Comparison of ENCODE assay signal across 20 cellular contexts in genomic region chr2:24725956-24726355, GRCh38.
"Had no signal": no experiment of that assay in that cellular context is flagged by ENCODE, and none has a peak within 500 bp of the region (broad histone marks: within the 10 kb centered on the region; RNA-seq: fewer than 3 reads in every experiment).

No MANE protein-coding gene starts in this region.

- H3K36me3 ChIP-seq: ovary had no signal

- H3K9me3 ChIP-seq: esophagus squamous epithelium, ovary, psoas muscle, tibial nerve, vagina had no signal

- H3K27ac ChIP-seq: esophagus squamous epithelium, ovary, psoas muscle, tibial nerve, vagina had no signal

- H3K27ac Mint-ChIP-seq: activated CD8-positive, alpha-beta T cell treated with anti-CD3 and anti-CD28 coated beads for 36 hours; activated naive CD8-positive, alpha-beta T cell treated with anti-CD3 and anti-CD28 coated beads for 36 hours; activated T-helper 17 cell treated with anti-CD3 and anti-CD28 coated beads, Interleukin-2, amount 50 U/mL, for 72 hours; dendritic cell treated with granulocyte-macrophage colony-stimulating factor and Interleukin-4, amounts not matched to agents 40 ng/mL and 50 ng/mL, for 4 days; stimulated activated naive CD8-positive, alpha-beta T cell treated with anti-CD3 and anti-CD28 coated beads, Interleukin-15, Interleukin-2, amounts not matched to agents 100 ng/mL and 50 ng/mL, for 24 hours had no signal

- DNase-seq: activated CD4-positive, alpha-beta T cell treated with anti-CD3 and anti-CD28 coated beads for 48 hours; activated CD4-positive, CD25-positive, alpha-beta regulatory T cell; activated CD8-positive, alpha-beta T cell treated with anti-CD3 and anti-CD28 coated beads for 36 hours; activated naive CD4-positive, alpha-beta T cell; activated naive CD8-positive, alpha-beta T cell treated with anti-CD3 and anti-CD28 coated beads for 36 hours; activated T-cell treated with anti-CD3 and anti-CD28 coated beads, Interleukin-2, amount 50 U/mL, for 1 hour; amniotic stem cell; effector memory CD4-positive, alpha-beta T cell; esophagus squamous epithelium; left cardiac atrium; mesenchymal stem cell; naive thymus-derived CD4-positive, alpha-beta T cell; ovary; psoas muscle; right cardiac atrium had no signal

- H3K4me3 ChIP-seq: esophagus squamous epithelium, ovary, psoas muscle, tibial nerve, vagina had no signal

- H3K9me3 Mint-ChIP-seq: activated CD8-positive, alpha-beta T cell treated with anti-CD3 and anti-CD28 coated beads for 36 hours; activated naive CD8-positive, alpha-beta T cell treated with anti-CD3 and anti-CD28 coated beads for 36 hours; activated T-helper 17 cell treated with anti-CD3 and anti-CD28 coated beads, Interleukin-2, amount 50 U/mL, for 72 hours; dendritic cell treated with granulocyte-macrophage colony-stimulating factor and Interleukin-4, amounts not matched to agents 40 ng/mL and 50 ng/mL, for 4 days; naive thymus-derived CD4-positive, alpha-beta T cell; stimulated activated naive CD8-positive, alpha-beta T cell treated with anti-CD3 and anti-CD28 coated beads, Interleukin-15, Interleukin-2, amounts not matched to agents 100 ng/mL and 50 ng/mL, for 24 hours had no signal

- ATAC-seq: activated CD8-positive, alpha-beta T cell treated with anti-CD3 and anti-CD28 coated beads for 36 hours; activated T-helper 17 cell treated with anti-CD3 and anti-CD28 coated beads, Interleukin-2, amount 50 U/mL, for 72 hours; left cardiac atrium; naive thymus-derived CD4-positive, alpha-beta T cell; psoas muscle; right cardiac atrium had no signal

- H3K27me3 Mint-ChIP-seq: activated CD8-positive, alpha-beta T cell treated with anti-CD3 and anti-CD28 coated beads for 36 hours; activated naive CD8-positive, alpha-beta T cell treated with anti-CD3 and anti-CD28 coated beads for 36 hours; activated T-helper 17 cell treated with anti-CD3 and anti-CD28 coated beads, Interleukin-2, amount 50 U/mL, for 72 hours; dendritic cell treated with granulocyte-macrophage colony-stimulating factor and Interleukin-4, amounts not matched to agents 40 ng/mL and 50 ng/mL, for 4 days; naive thymus-derived CD4-positive, alpha-beta T cell; stimulated activated naive CD8-positive, alpha-beta T cell treated with anti-CD3 and anti-CD28 coated beads, Interleukin-15, Interleukin-2, amounts not matched to agents 100 ng/mL and 50 ng/mL, for 24 hours had no signal

- H3K4me3 Mint-ChIP-seq: activated CD8-positive, alpha-beta T cell treated with anti-CD3 and anti-CD28 coated beads for 36 hours; activated naive CD8-positive, alpha-beta T cell treated with anti-CD3 and anti-CD28 coated beads for 36 hours; activated T-helper 17 cell treated with anti-CD3 and anti-CD28 coated beads, Interleukin-2, amount 50 U/mL, for 72 hours; dendritic cell treated with granulocyte-macrophage colony-stimulating factor and Interleukin-4, amounts not matched to agents 40 ng/mL and 50 ng/mL, for 4 days; naive thymus-derived CD4-positive, alpha-beta T cell; stimulated activated naive CD8-positive, alpha-beta T cell treated with anti-CD3 and anti-CD28 coated beads, Interleukin-15, Interleukin-2, amounts not matched to agents 100 ng/mL and 50 ng/mL, for 24 hours had no signal
